ENCODE assay signal across 1 cellular context in genomic region chr5:33737284-33737683, GRCh38.
TF ChIP-seq lines count a peak whose summit lies in the region.

No MANE protein-coding gene starts in this region.

TF ChIP-seq in HepG2, 621 proteins besides CTCF, POLR2A, EP300 and RAD21 (continued from another document):
- no peak for TF ChIP-seq ZNF350 (CRISPR knock-in tag; IDR thresholded peaks at IDR 0.05; ENCODE audit: borderline replicate concordance, low read depth)
- no peak for TF ChIP-seq THAP11 (CRISPR knock-in tag; IDR thresholded peaks at IDR 0.05)
- no peak for TF ChIP-seq ZNF383 (CRISPR knock-in tag; IDR thresholded peaks at IDR 0.05; ENCODE audit: borderline replicate concordance)
- TF ChIP-seq, protein P1, sequence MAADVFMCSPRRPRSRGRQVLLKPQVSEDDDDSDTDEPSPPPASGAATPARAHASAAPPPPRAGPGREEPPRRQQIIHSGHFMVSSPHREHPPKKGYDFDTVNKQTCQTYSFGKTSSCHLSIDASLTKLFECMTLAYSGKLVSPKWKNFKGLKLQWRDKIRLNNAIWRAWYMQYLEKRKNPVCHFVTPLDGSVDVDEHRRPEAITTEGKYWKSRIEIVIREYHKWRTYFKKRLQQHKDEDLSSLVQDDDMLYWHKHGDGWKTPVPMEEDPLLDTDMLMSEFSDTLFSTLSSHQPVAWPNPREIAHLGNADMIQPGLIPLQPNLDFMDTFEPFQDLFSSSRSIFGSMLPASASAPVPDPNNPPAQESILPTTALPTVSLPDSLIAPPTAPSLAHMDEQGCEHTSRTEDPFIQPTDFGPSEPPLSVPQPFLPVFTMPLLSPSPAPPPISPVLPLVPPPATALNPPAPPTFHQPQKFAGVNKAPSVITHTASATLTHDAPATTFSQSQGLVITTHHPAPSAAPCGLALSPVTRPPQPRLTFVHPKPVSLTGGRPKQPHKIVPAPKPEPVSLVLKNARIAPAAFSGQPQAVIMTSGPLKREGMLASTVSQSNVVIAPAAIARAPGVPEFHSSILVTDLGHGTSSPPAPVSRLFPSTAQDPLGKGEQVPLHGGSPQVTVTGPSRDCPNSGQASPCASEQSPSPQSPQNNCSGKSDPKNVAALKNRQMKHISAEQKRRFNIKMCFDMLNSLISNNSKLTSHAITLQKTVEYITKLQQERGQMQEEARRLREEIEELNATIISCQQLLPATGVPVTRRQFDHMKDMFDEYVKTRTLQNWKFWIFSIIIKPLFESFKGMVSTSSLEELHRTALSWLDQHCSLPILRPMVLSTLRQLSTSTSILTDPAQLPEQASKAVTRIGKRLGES (CRISPR knock-in tag; IDR thresholded peaks at IDR 0.05; ENCODE audit: borderline replicate concordance): no peak
